Comparison of ENCODE assay signal across 12 cellular contexts in genomic region chr11:117219001-117219400, GRCh38.
DNase-seq lines count a peak whose midpoint lies in the region; ATAC-seq and TF ChIP-seq lines count a peak whose summit lies in the region.
"Had no signal": no experiment of that assay in that cellular context is flagged by ENCODE, and none has a peak within 500 bp of the region (broad histone marks: within the 10 kb centered on the region; RNA-seq: fewer than 3 reads in every experiment).

No MANE protein-coding gene starts in this region.

- H3K79me2 ChIP-seq in parathyroid adenoma: no peaks in the 10 kb centered on the region

- no peak overlapping the region for H2AFZ ChIP-seq in parathyroid adenoma

- TF ChIP-seq CTCF in parathyroid adenoma (IDR thresholded peaks at IDR 0.05) (no peak), tibial artery (IDR thresholded peaks at IDR 0.05) (no peak)

- H3K4me1 ChIP-seq in duodenal mucosa (ENCODE audit: control insufficient read depth in 1 of 2, insufficient read depth in 2 of 2, low read length in 2 of 2) (peaks cover 25 to 46% of the 10 kb centered on the region in 2 donors), parathyroid adenoma (peaks cover 19% of the 10 kb centered on the region), tibial artery (peaks cover 0 to 83% (median 76%) of the 10 kb centered on the region in 4 donors)

- intact Hi-C loops in tibial artery (cut with DNase I; ENCODE audit: low total_unique reads): no loop called here

- no peaks in the 10 kb centered on the region for H3K9me3 Mint-ChIP-seq in activated T-cell treated with anti-CD3 and anti-CD28 coated beads, Interleukin-2, amount 50 U/mL, for 24 hours
- H3K9me3 Mint-ChIP-seq: IgD-negative memory B cell had no signal

- H3K27me3 Mint-ChIP-seq in activated T-cell treated with anti-CD3 and anti-CD28 coated beads, Interleukin-2, amount 50 U/mL, for 24 hours: no peaks in the 10 kb centered on the region
- H3K27me3 Mint-ChIP-seq: IgD-negative memory B cell had no signal

- H3K4me3 Mint-ChIP-seq in activated T-cell treated with anti-CD3 and anti-CD28 coated beads, Interleukin-2, amount 50 U/mL, for 24 hours: no peak overlapping the region

- H3K36me3 ChIP-seq in duodenal mucosa (ENCODE audit: control insufficient read depth in 1 of 2, insufficient read depth in 2 of 2, low read length in 2 of 2) (peaks cover 56 to 85% of the 10 kb centered on the region in 2 donors), parathyroid adenoma (ENCODE audit: control insufficient read depth, insufficient read depth, low read length) (no peaks in the 10 kb centered on the region), tibial artery (peaks cover 0 to 28% (median 16%) of the 10 kb centered on the region in 3 donors)

- H3K4me3 ChIP-seq in duodenal mucosa (ENCODE audit: low read depth in 1 of 2, low read length in 2 of 2): no peak overlapping the region
- H3K4me3 ChIP-seq in parathyroid adenoma (ENCODE audit: low read depth, low read length): no peak overlapping the region
- H3K4me3 ChIP-seq in tibial artery: no peak overlapping the region
- H3K4me3 ChIP-seq: lower lobe of right lung had no signal

- no peak overlapping the region for H3K9ac ChIP-seq in duodenal mucosa (ENCODE audit: low read depth in 1 of 2, low read length in 2 of 2)
- no peak overlapping the region for H3K9ac ChIP-seq in parathyroid adenoma

- DNase-seq in activated T-cell treated with anti-CD3 and anti-CD28 coated beads, Interleukin-2, amount 50 U/mL, for 24 hours: no peak
- DNase-seq in activated T-cell treated with anti-CD3 and anti-CD28 coated beads, Interleukin-2, amount 50 U/mL, for 1 hour: no peak
- DNase-seq in tibial artery (peak in 1 of 2 donors; percentile 65), NCI-H2196 (lab: John Stamatoyannopoulos, UW; ENCODE audit: unreplicated experiment) (no peak), AG08395 (ENCODE audit: low spot score) (no peak)
- DNase-seq: lower lobe of right lung, NCI-H1092, NCI-H2171 had no signal

- H3K36me3 Mint-ChIP-seq in activated T-cell treated with anti-CD3 and anti-CD28 coated beads, Interleukin-2, amount 50 U/mL, for 24 hours (ENCODE audit: low read depth): peaks cover 97% of the 10 kb centered on the region
- H3K36me3 Mint-ChIP-seq: IgD-negative memory B cell had no signal

- H3K27me3 ChIP-seq in duodenal mucosa (ENCODE audit: control insufficient read depth in 1 of 2, insufficient read depth in 2 of 2, low read length in 2 of 2): no peaks in the 10 kb centered on the region
- H3K27me3 ChIP-seq in parathyroid adenoma (ENCODE audit: control insufficient read depth, insufficient read depth, low read length): no peaks in the 10 kb centered on the region
- H3K27me3 ChIP-seq in tibial artery: no peaks in the 10 kb centered on the region

- no peak overlapping the region for H3K4me2 ChIP-seq in parathyroid adenoma (ENCODE audit: low read length)

- H3K27ac Mint-ChIP-seq in activated T-cell treated with anti-CD3 and anti-CD28 coated beads, Interleukin-2, amount 50 U/mL, for 24 hours: peak overlapping the region; percentile 28

- H3K27ac ChIP-seq in duodenal mucosa (ENCODE audit: low read depth, low read length) (peak overlapping the region; percentile 18), parathyroid adenoma (peak overlapping the region; percentile 32), tibial artery (peak overlapping the region; percentile 88 to 91)
- H3K27ac ChIP-seq: lower lobe of right lung had no signal

- H3K9me3 ChIP-seq in duodenal mucosa (ENCODE audit: control insufficient read depth in 1 of 2, low read length in 2 of 2) (no peaks in the 10 kb centered on the region), parathyroid adenoma (ENCODE audit: control insufficient read depth, low read length) (no peaks in the 10 kb centered on the region), tibial artery (no peaks in the 10 kb centered on the region)
- H3K9me3 ChIP-seq: lower lobe of right lung had no signal

- ATAC-seq in HG03520 (IDR thresholded peaks at IDR 0.05; ENCODE audit: unreplicated experiment): no peak
- ATAC-seq: lower lobe of right lung had no signal

- peaks cover 6% of the 10 kb centered on the region for H3K4me1 Mint-ChIP-seq in activated T-cell treated with anti-CD3 and anti-CD28 coated beads, Interleukin-2, amount 50 U/mL, for 24 hours (ENCODE audit: low read depth)

Comparison
In these comparisons a context has a peak if more than half of its experiments do, and no peak if none do; other contexts are left out.
1. H3K27ac ChIP-seq: peak in every context shown above with its lines; median percentile 90 in tibial artery; 32 in parathyroid adenoma; 18 in duodenal mucosa.